8 cellular contexts compared by ENCODE assay signal in the genomic region with DNA sequence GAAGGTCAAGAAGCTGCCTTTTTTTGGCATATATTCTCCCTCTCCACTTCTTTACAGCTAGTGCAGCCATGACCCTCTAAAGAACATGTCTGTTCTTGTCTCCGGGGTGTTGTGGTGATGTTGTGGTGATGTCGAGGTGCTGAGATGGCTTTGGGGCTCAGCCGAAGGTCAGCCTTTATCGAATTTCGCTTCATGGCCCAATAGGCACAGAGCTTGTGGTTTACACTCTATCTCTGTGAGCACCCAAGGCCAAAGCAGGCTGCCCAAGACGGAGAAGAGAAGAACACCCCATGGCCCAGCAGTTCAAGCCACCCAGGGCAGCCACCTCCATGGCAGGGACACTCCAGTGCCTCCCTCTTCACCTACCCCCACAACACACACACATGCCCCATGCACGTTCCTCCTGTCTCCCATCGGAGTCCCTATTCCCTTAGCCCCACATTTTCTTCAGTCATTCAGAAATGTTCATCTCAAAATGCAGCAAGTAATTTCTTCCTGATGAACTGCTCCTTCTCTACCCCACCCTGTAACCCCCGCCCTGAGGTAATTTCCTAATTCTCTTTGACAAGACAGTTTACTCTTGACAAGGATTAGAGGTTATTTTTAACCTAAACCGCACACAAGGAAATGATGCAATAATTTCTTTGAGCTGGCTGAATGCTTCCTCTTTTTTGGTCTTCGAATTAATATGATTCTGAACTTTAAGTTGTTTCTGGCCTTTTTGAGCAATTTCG. TPM values are rescaled to one million over a fixed set of nuclear protein-coding genes. Genes with fewer than 3 reads are reported as not detected.
DNase-seq lines count a peak whose midpoint lies in the region; ATAC-seq and TF ChIP-seq lines count a peak whose summit lies in the region.

No MANE protein-coding gene starts in this region.

- H4K20me1 ChIP-seq in SU-DHL-6 (ENCODE audit: low read depth, low read length), result no peaks in the 10 kb centered on the region

- in situ Hi-C loops in G401 (cut with HindIII; ENCODE audit: low sequenced_read_pairs), result no loop called here

- H3K27ac ChIP-seq in SU-DHL-6 (ENCODE audit: low read depth, low read length), result peak overlapping the region; percentile 3; the same call in 1 of the 2 replicates

- H3K9me2 ChIP-seq in SU-DHL-6 (replicated peaks; ENCODE audit: insufficient read depth, low read length), result no peaks in the 10 kb centered on the region

- no peak overlapping the region for H2AFZ ChIP-seq in SU-DHL-6 (ENCODE audit: low read depth, low read length, severe bottlenecking)

- no peaks in the 10 kb centered on the region for H3K27me3 ChIP-seq in SU-DHL-6 (ENCODE audit: low read length)

- H3K79me2 ChIP-seq in SU-DHL-6 (ENCODE audit: insufficient read depth, low read length), result no peaks in the 10 kb centered on the region

- no peaks in the 10 kb centered on the region for H3K36me3 ChIP-seq in SU-DHL-6 (ENCODE audit: low read length)

- no peaks in the 10 kb centered on the region for H3F3A ChIP-seq in SU-DHL-6 (ENCODE audit: insufficient read depth)

- no peaks in the 10 kb centered on the region for H3K9me3 ChIP-seq in SU-DHL-6 (ENCODE audit: insufficient read depth, low read length)

- H3K9ac ChIP-seq in SU-DHL-6 (ENCODE audit: low read length), result 0 out of 2 replicates have a peak overlapping the region, but pooled peaks have one; percentile 12

- no peak for TF ChIP-seq CTCF in SU-DHL-6 (IDR thresholded peaks at IDR 0.05; ENCODE audit: insufficient read depth, low read length, poor library complexity, severe bottlenecking)

- peak overlapping the region; percentile 14 for H3K4me3 ChIP-seq in SU-DHL-6 (ENCODE audit: insufficient read depth, low read length, poor library complexity, severe bottlenecking)

- peak; percentile 74 for ATAC-seq in GM19328 (IDR thresholded peaks at IDR 0.05; ENCODE audit: unreplicated experiment)
- peak; percentile 74 for ATAC-seq in HG03159 (IDR thresholded peaks at IDR 0.05; ENCODE audit: unreplicated experiment)

- DNase-seq in ELR (ENCODE audit: low read depth) (peak; percentile 44), midbrain (lab: John Stamatoyannopoulos, UW) (peak; percentile 11), G401 (ENCODE audit: low spot score) (no peak), NCI-H2081 treated with DMSO at 0.1 percent for 48 hours (lab: John Stamatoyannopoulos, UW) (no peak)
- no peak for DNase-seq in activated effector memory CD4-positive, alpha-beta T cell treated with anti-CD3 and anti-CD28 coated beads, Interleukin-2, amount 50 U/mL, for 16 hours

- H3K4me2 ChIP-seq in SU-DHL-6 (ENCODE audit: low read depth, low read length, poor library complexity, severe bottlenecking), result peak overlapping the region; percentile 51

RNA-seq across cellular contexts. Expression of gene ADRB1, which starts 18.6 kb away (rescaled TPM):
- 4.1 and 4.8 TPM in 2 replicates for total RNA-seq in G401 (2014; rRNA removed; shearing (Covaris generic))

Comparison
In these comparisons a context has a peak if more than half of its experiments do, and no peak if none do; other contexts are left out.
1. DNase-seq: peak in ELR (single experiment) and midbrain (single experiment); none in G401 (single experiment), NCI-H2081 treated with DMSO at 0.1 percent for 48 hours (single experiment) and activated effector memory CD4-positive, alpha-beta T cell treated with anti-CD3 and anti-CD28 coated beads, Interleukin-2, amount 50 U/mL, for 16 hours (single experiment).